28 cellular contexts compared by ENCODE assay signal in the genomic region with DNA sequence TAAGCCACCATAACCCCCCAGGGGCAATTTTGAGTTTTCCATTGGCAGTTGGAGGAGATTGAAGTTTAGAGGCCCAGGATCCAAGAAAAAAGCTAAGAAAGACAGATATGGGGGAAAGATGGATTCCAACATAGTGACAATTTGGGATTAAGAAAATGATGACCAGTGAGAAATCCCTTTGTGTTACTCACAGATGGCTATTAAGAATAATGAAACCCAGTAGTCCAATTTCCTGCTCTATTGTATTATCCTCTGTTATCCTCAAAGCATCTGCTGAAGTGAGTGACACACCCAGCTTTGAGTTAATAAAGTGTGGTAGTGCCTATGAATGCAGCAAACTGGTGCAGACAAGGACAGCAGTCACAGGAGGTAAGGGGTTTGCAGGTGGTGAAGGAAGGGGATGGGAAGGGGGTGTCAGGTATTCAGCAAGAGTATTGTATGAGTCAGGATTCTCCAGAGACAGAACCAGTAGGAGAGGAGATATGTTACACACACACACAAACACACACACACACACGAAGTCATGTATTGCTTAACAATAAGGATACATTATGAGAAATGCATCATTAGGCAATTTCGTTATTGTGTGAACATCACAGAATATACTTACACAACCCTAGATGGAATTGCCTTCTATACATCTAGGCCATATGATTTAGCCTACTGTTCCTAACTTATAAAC.
A peak's percentile ranks its signal among the peaks of the same experiment; 100 is the strongest.
DNase-seq lines count a peak whose midpoint lies in the region; ATAC-seq and TF ChIP-seq lines count a peak whose summit lies in the region.
"Had no signal": no experiment of that assay in that cellular context is flagged by ENCODE, and none has a peak within 500 bp of the region (broad histone marks: within the 10 kb centered on the region; RNA-seq: fewer than 3 reads in every experiment).

No MANE protein-coding gene starts in this region.

- no peak overlapping the region for H2AK9ac ChIP-seq in IMR-90 (replicated peaks; ENCODE audit: low read depth, low read length, poor library complexity)

- 0 out of 2 replicates have a peak overlapping the region, but pooled peaks have one; percentile 25 for H2AK5ac ChIP-seq in IMR-90 (ENCODE audit: low read depth, low read length)

- no peaks in the 10 kb centered on the region for H3K79me1 ChIP-seq in IMR-90 (ENCODE audit: low read depth in 1 of 2, low read length in 2 of 2)

- TF ChIP-seq CTCF in IMR-90 (conservative IDR thresholded peaks at IDR 0.05; ENCODE audit: low read depth, low read length) (no peak), epithelial cell of esophagus (IDR thresholded peaks at IDR 0.05; ENCODE audit: insufficient read depth, low read depth, low read length, missing control alignments) (no peak)

- peaks cover 2% of the 10 kb centered on the region; the same call in 1 of the 2 replicates for H3K4me1 ChIP-seq in IMR-90 (ENCODE audit: control insufficient read depth, insufficient read depth, low read length)
- H3K4me1 ChIP-seq: right lobe of liver, testis had no signal

- intact Hi-C loops in IMR-90 (cut with micrococcal nuclease) = no loop called here

- dilution Hi-C loops in IMR-90 (cut with HindIII; ENCODE audit: low sequenced_read_pairs, unreplicated experiment) = no loop called here

- H3K27me3 Mint-ChIP-seq in T-helper 17 cell = peaks cover 51% of the 10 kb centered on the region
- H3K27me3 Mint-ChIP-seq: activated CD4-positive, alpha-beta T cell treated with anti-CD3 and anti-CD28 coated beads for 36 hours; activated naive CD4-positive, alpha-beta T cell treated with anti-CD3 and anti-CD28 coated beads, Interleukin-2, amount 50 U/mL, for 24 hours; naive B cell; progenitor cell of endocrine pancreas; stimulated activated naive CD8-positive, alpha-beta T cell treated with anti-CD3 and anti-CD28 coated beads, Interleukin-15, Interleukin-2, amounts not matched to agents 100 ng/mL and 50 ng/mL, for 24 hours had no signal

- H4K5ac ChIP-seq in IMR-90 (ENCODE audit: low read depth, low read length) = no peak overlapping the region

- H3K23ac ChIP-seq in IMR-90 (ENCODE audit: low read depth, low read length) = no peak overlapping the region

- ATAC-seq in IMR-90 (ENCODE audit: low read depth) = no peak
- no peak for ATAC-seq in T-helper 17 cell
- no peak for ATAC-seq in HG03521 (IDR thresholded peaks at IDR 0.05; ENCODE audit: unreplicated experiment)
- ATAC-seq: activated CD4-positive, alpha-beta T cell treated with anti-CD3 and anti-CD28 coated beads for 36 hours; HCT116; right lobe of liver had no signal

- no peak overlapping the region for H2BK15ac ChIP-seq in IMR-90 (ENCODE audit: low read depth, low read length)

- H2BK5ac ChIP-seq in IMR-90 (ENCODE audit: low read depth, low read length, poor library complexity, severe bottlenecking) = no peak overlapping the region

- no peak overlapping the region for H3K27ac Mint-ChIP-seq in T-helper 17 cell
- H3K27ac Mint-ChIP-seq: activated CD4-positive, alpha-beta T cell treated with anti-CD3 and anti-CD28 coated beads for 36 hours; activated naive CD4-positive, alpha-beta T cell treated with anti-CD3 and anti-CD28 coated beads, Interleukin-2, amount 50 U/mL, for 24 hours; activated T-helper 2 cell treated with anti-CD3 and anti-CD28 coated beads, Interferon-gamma antibody, Interleukin-2, Interleukin-4, amounts not matched to agents 10 μg/mL and 5 μg/mL and 100 μg/mL, durations not matched to agents 14 hours and 24 hours and 36 hours; IgD-negative memory B cell; naive B cell; progenitor cell of endocrine pancreas; stimulated activated naive CD8-positive, alpha-beta T cell treated with anti-CD3 and anti-CD28 coated beads, Interleukin-15, Interleukin-2, amounts not matched to agents 100 ng/mL and 50 ng/mL, for 24 hours had no signal

- CTCF ChIA-PET in IMR-90 (lab: Yijun Ruan, JAX) = no interaction called here

- no peak overlapping the region for H3K4me2 ChIP-seq in IMR-90 (ENCODE audit: low read depth, low read length)
- H3K4me2 ChIP-seq: PC-9 had no signal

- no peak overlapping the region for H3K4me3 Mint-ChIP-seq in T-helper 17 cell
- H3K4me3 Mint-ChIP-seq: activated CD4-positive, alpha-beta T cell treated with anti-CD3 and anti-CD28 coated beads for 36 hours; activated naive CD4-positive, alpha-beta T cell treated with anti-CD3 and anti-CD28 coated beads, Interleukin-2, amount 50 U/mL, for 24 hours; IgD-negative memory B cell; stimulated activated naive CD8-positive, alpha-beta T cell treated with anti-CD3 and anti-CD28 coated beads, Interleukin-15, Interleukin-2, amounts not matched to agents 100 ng/mL and 50 ng/mL, for 24 hours had no signal

- peaks cover 2% of the 10 kb centered on the region; the same call in 1 of the 2 replicates for H3K9me1 ChIP-seq in IMR-90 (ENCODE audit: insufficient read depth, low read length)

- H2AFZ ChIP-seq in IMR-90 (replicated peaks; ENCODE audit: low read length, poor library complexity) = no peak overlapping the region
- H2AFZ ChIP-seq: PC-9 had no signal

- H3K14ac ChIP-seq in IMR-90 (replicated peaks; ENCODE audit: low read depth, low read length) = 0 out of 2 replicates have a peak overlapping the region, but pooled peaks have one; percentile 14

- WGBS in IMR-90 (ENCODE audit: extremely low coverage in 2 of 2, insufficient read length in 1 of 2), 2 experiments = no CpG with 5 or more reads among the region's 2 CpGs

- peaks cover 5% of the 10 kb centered on the region for H3K4me1 Mint-ChIP-seq in T-helper 17 cell
- H3K4me1 Mint-ChIP-seq: activated CD4-positive, alpha-beta T cell treated with anti-CD3 and anti-CD28 coated beads for 36 hours; activated naive CD4-positive, alpha-beta T cell treated with anti-CD3 and anti-CD28 coated beads, Interleukin-2, amount 50 U/mL, for 24 hours; IgD-negative memory B cell; naive B cell had no signal

- H3K4me3 ChIP-seq in IMR-90 (ENCODE audit: insufficient read depth, low read depth, low read length) (no peak overlapping the region), epithelial cell of esophagus (ENCODE audit: low read length) (no peak overlapping the region)
- H3K4me3 ChIP-seq: cardiac muscle cell, heart left ventricle, PC-9, right lobe of liver, spleen, testis had no signal

- no peak for TF ChIP-seq RAD21 in IMR-90 (IDR thresholded peaks at IDR 0.05; ENCODE audit: low read length)

- H4K91ac ChIP-seq in IMR-90 (ENCODE audit: insufficient read depth, low read depth, low read length) = no peak overlapping the region

- no peak overlapping the region for H3K9ac ChIP-seq in IMR-90 (ENCODE audit: low read depth, low read length)

- H4K8ac ChIP-seq in IMR-90 (ENCODE audit: low read depth in 2 of 2, low read length in 2 of 2) = no peak overlapping the region

- POLR2A ChIA-PET in IMR-90 (lab: Charles Lee; ENCODE audit: unreplicated experiment) = no interaction called here

- no peak overlapping the region; the same call in 1 of the 2 replicates for H3K4ac ChIP-seq in IMR-90 (ENCODE audit: low read depth, low read length)

- no peaks in the 10 kb centered on the region for H3K36me3 ChIP-seq in IMR-90 (ENCODE audit: control insufficient read depth, insufficient read depth, low read length)
- H3K36me3 ChIP-seq: cardiac muscle cell, heart left ventricle, right lobe of liver, spleen had no signal

- H3K27ac ChIP-seq in IMR-90 (ENCODE audit: insufficient read depth, low read length) = no peak overlapping the region
- H3K27ac ChIP-seq: cardiac muscle cell, PC-9, right lobe of liver, spleen, testis had no signal

- in situ Hi-C loops in IMR-90 (cut with MboI; ENCODE audit: low sequenced_read_pairs) = no loop called here

- no peak overlapping the region for H2BK120ac ChIP-seq in IMR-90 (ENCODE audit: low read depth, low read length)

- peak; percentile 19 for DNase-seq in EH (ENCODE audit: low read depth)
- no peak for DNase-seq in IMR-90
- DNase-seq in epithelial cell of esophagus (ENCODE audit: low read depth) = peak; percentile 70
- DNase-seq in kidney tubule cell (ENCODE audit: low spot score) = peak; percentile 43
- no peak for DNase-seq in T-helper 17 cell
- no peak for DNase-seq in amniotic stem cell (lab: John Stamatoyannopoulos, UW)
- DNase-seq: activated CD4-positive, alpha-beta T cell treated with anti-CD3 and anti-CD28 coated beads for 36 hours; activated T-cell treated with anti-CD3 and anti-CD28 coated beads for 4 hours; foreskin melanocyte; heart left ventricle; kidney; midbrain; naive B cell; NCI-H510A; PC-9; right lobe of liver; SHP77; spleen; stimulated activated CD4-positive, alpha-beta T cell treated with anti-CD3 and anti-CD28 coated beads, Interleukin-2, amount 100 ng/mL, for 24 hours; testis had no signal

- TF ChIP-seq POLR2A in IMR-90 (IDR thresholded peaks at IDR 0.05; ENCODE audit: low read depth, low read length) = no peak

- H3K36me3 Mint-ChIP-seq in T-helper 17 cell (ENCODE audit: low read depth) = no peaks in the 10 kb centered on the region
- H3K36me3 Mint-ChIP-seq: activated naive CD4-positive, alpha-beta T cell treated with anti-CD3 and anti-CD28 coated beads, Interleukin-2, amount 50 U/mL, for 24 hours; IgD-negative memory B cell; naive B cell had no signal

- no peaks in the 10 kb centered on the region for H3K27me3 ChIP-seq in IMR-90 (ENCODE audit: control insufficient read depth, insufficient read depth, low read length)
- H3K27me3 ChIP-seq: cardiac muscle cell, heart left ventricle, right lobe of liver, spleen, testis had no signal

- H3K18ac ChIP-seq in IMR-90 (ENCODE audit: low read depth, low read length) = no peak overlapping the region

- H4K20me1 ChIP-seq in IMR-90 (ENCODE audit: insufficient read depth, low read length) = no peaks in the 10 kb centered on the region

- BruUV-seq in IMR-90 (replicated peaks; lab: Mats Ljungman, UMichigan) = no TSS peak

- H2BK20ac ChIP-seq in IMR-90 (ENCODE audit: low read depth, low read length) = no peak overlapping the region

- no peak overlapping the region for H3K56ac ChIP-seq in IMR-90 (ENCODE audit: extremely low read depth, insufficient read depth, low read length)

- H3K9me3 ChIP-seq in IMR-90 (ENCODE audit: control insufficient read depth, insufficient read depth, low read length) (no peaks in the 10 kb centered on the region), T-helper 17 cell (ENCODE audit: control insufficient read depth, low read length, poor library complexity, severe bottlenecking) (no peaks in the 10 kb centered on the region)
- H3K9me3 ChIP-seq: right lobe of liver, testis had no signal

TF ChIP-seq in IMR-90, 13 proteins besides CTCF, POLR2A, EP300 and RAD21 (continues in another document):
- no peak for TF ChIP-seq MXI1 (IDR thresholded peaks at IDR 0.05; ENCODE audit: borderline replicate concordance, low read depth, low read length)
- TF ChIP-seq, protein P1, sequence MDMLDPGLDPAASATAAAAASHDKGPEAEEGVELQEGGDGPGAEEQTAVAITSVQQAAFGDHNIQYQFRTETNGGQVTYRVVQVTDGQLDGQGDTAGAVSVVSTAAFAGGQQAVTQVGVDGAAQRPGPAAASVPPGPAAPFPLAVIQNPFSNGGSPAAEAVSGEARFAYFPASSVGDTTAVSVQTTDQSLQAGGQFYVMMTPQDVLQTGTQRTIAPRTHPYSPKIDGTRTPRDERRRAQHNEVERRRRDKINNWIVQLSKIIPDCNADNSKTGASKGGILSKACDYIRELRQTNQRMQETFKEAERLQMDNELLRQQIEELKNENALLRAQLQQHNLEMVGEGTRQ (IDR thresholded peaks at IDR 0.05; ENCODE audit: low read depth, low read length) = no peak
- TF ChIP-seq MAZ (IDR thresholded peaks at IDR 0.05; ENCODE audit: borderline replicate concordance, low read depth, low read length) = no peak
- no peak for TF ChIP-seq MAFK (IDR thresholded peaks at IDR 0.05; ENCODE audit: low read depth, low read length)

Comparison
In these comparisons a context has a peak if more than half of its experiments do, and no peak if none do; other contexts are left out.
1. DNase-seq: peak in EH (single experiment), epithelial cell of esophagus (single experiment) and kidney tubule cell (single experiment); none in IMR-90 (single experiment), T-helper 17 cell (0 of 3) and amniotic stem cell (single experiment).